ENCODE assay signal across 2 cellular contexts in the genomic region with DNA sequence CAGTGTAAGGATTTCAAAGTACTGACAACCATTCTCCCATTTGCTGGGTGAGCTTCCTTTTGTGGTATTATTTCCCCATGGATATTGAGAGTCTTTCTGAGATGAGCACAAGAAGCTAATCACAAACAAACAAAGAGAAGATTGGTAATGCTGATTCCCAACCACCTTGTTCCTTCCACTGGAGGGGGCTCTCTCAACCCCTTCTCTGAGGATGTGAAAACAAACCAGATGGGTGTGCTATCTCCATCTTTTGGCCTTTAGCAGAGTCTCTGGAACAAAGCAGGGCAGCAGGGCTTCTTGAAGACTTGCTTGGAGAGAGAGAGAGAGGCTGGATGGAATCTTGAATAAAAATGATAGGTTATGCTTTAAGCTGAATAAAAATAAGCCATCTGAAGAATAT.
TF ChIP-seq lines count a peak whose summit lies in the region.

No MANE protein-coding gene starts in this region.

TF ChIP-seq in liver, 16 proteins besides CTCF, POLR2A, EP300 and RAD21 (continued from another document):
- TF ChIP-seq, protein P1, sequence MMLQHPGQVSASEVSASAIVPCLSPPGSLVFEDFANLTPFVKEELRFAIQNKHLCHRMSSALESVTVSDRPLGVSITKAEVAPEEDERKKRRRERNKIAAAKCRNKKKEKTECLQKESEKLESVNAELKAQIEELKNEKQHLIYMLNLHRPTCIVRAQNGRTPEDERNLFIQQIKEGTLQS (IDR thresholded peaks at IDR 0.05): no peak
- TF ChIP-seq YY1 (IDR thresholded peaks at IDR 0.05) (no peak), NR2F2 (IDR thresholded peaks at IDR 0.05) (no peak), SP1 (IDR thresholded peaks at IDR 0.05) (no peak), HNF4G (IDR thresholded peaks at IDR 0.05) (no peak), RXRA (IDR thresholded peaks at IDR 0.05) (no peak), FOXA1 (IDR thresholded peaks at IDR 0.05) (no peak)
- TF ChIP-seq, protein P2, sequence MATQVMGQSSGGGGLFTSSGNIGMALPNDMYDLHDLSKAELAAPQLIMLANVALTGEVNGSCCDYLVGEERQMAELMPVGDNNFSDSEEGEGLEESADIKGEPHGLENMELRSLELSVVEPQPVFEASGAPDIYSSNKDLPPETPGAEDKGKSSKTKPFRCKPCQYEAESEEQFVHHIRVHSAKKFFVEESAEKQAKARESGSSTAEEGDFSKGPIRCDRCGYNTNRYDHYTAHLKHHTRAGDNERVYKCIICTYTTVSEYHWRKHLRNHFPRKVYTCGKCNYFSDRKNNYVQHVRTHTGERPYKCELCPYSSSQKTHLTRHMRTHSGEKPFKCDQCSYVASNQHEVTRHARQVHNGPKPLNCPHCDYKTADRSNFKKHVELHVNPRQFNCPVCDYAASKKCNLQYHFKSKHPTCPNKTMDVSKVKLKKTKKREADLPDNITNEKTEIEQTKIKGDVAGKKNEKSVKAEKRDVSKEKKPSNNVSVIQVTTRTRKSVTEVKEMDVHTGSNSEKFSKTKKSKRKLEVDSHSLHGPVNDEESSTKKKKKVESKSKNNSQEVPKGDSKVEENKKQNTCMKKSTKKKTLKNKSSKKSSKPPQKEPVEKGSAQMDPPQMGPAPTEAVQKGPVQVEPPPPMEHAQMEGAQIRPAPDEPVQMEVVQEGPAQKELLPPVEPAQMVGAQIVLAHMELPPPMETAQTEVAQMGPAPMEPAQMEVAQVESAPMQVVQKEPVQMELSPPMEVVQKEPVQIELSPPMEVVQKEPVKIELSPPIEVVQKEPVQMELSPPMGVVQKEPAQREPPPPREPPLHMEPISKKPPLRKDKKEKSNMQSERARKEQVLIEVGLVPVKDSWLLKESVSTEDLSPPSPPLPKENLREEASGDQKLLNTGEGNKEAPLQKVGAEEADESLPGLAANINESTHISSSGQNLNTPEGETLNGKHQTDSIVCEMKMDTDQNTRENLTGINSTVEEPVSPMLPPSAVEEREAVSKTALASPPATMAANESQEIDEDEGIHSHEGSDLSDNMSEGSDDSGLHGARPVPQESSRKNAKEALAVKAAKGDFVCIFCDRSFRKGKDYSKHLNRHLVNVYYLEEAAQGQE (IDR thresholded peaks at IDR 0.05): no peak
- TF ChIP-seq, protein P3, sequence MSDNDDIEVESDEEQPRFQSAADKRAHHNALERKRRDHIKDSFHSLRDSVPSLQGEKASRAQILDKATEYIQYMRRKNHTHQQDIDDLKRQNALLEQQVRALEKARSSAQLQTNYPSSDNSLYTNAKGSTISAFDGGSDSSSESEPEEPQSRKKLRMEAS (IDR thresholded peaks at IDR 0.05): no peak

TF ChIP-seq in HepG2, 621 proteins besides CTCF, POLR2A, EP300 and RAD21 (continued from another document):
- TF ChIP-seq POLR2G (IDR thresholded peaks at IDR 0.05; ENCODE audit: low read depth, low read length) (no peak), HOXA5 (CRISPR knock-in tag; IDR thresholded peaks at IDR 0.05) (no peak), ZNF816 (CRISPR knock-in tag; IDR thresholded peaks at IDR 0.05; ENCODE audit: borderline replicate concordance) (no peak), ZNF569 (CRISPR knock-in tag; IDR thresholded peaks at IDR 0.05; ENCODE audit: borderline replicate concordance) (no peak), RFX5 (IDR thresholded peaks at IDR 0.05; ENCODE audit: low read depth, low read length) (no peak), MLLT10 (CRISPR knock-in tag; IDR thresholded peaks at IDR 0.05) (no peak), YEATS2 (CRISPR knock-in tag; IDR thresholded peaks at IDR 0.05; ENCODE audit: borderline replicate concordance) (no peak)
- TF ChIP-seq, protein P4, sequence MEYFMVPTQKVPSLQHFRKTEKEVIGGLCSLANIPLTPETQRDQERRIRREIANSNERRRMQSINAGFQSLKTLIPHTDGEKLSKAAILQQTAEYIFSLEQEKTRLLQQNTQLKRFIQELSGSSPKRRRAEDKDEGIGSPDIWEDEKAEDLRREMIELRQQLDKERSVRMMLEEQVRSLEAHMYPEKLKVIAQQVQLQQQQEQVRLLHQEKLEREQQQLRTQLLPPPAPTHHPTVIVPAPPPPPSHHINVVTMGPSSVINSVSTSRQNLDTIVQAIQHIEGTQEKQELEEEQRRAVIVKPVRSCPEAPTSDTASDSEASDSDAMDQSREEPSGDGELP (IDR thresholded peaks at IDR 0.05; ENCODE audit: borderline replicate concordance, low read depth): no peak
- TF ChIP-seq, protein P5, sequence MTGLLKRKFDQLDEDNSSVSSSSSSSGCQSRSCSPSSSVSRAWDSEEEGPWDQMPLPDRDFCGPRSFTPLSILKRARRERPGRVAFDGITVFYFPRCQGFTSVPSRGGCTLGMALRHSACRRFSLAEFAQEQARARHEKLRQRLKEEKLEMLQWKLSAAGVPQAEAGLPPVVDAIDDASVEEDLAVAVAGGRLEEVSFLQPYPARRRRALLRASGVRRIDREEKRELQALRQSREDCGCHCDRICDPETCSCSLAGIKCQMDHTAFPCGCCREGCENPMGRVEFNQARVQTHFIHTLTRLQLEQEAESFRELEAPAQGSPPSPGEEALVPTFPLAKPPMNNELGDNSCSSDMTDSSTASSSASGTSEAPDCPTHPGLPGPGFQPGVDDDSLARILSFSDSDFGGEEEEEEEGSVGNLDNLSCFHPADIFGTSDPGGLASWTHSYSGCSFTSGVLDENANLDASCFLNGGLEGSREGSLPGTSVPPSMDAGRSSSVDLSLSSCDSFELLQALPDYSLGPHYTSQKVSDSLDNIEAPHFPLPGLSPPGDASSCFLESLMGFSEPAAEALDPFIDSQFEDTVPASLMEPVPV (CRISPR knock-in tag; IDR thresholded peaks at IDR 0.05): no peak
